26 cellular contexts compared by ENCODE assay signal in the genomic region with DNA sequence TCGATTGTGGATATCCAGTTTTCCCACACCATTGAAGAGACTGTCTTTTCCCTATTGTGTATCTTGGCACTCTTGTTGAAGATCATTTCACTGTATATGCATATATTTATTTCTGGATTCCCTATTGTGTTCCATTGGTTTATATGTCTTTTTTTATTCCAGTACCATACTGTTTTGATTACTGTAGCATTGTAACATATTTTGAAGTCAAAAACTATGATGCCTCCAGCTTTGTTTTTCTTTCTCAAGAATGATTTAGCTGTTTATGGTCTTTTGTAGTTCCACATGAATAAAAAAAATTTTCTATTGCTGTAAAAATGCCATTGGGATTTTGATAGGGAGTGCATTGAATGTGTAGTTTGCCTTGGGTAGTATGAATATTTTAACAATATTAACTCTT.
"Had no signal": no experiment of that assay in that cellular context is flagged by ENCODE, and none has a peak within 500 bp of the region (broad histone marks: within the 10 kb centered on the region; RNA-seq: fewer than 3 reads in every experiment).

No MANE protein-coding gene starts in this region.

- ATAC-seq: activated CD8-positive, alpha-beta T cell treated with anti-CD3 and anti-CD28 coated beads for 36 hours; activated T-cell treated with anti-CD3 and anti-CD28 coated beads, Interleukin-2, amount 50 U/mL, for 4 hours; activated T-helper 17 cell treated with anti-CD3 and anti-CD28 coated beads, Interleukin-2, amount 50 U/mL, for 72 hours; esophagus mucosa had no signal

- H3K4me3 Mint-ChIP-seq: activated CD8-positive, alpha-beta T cell treated with anti-CD3 and anti-CD28 coated beads for 36 hours; activated naive CD8-positive, alpha-beta T cell treated with anti-CD3 and anti-CD28 coated beads, Interleukin-2, amount 10 ng/mL, durations not matched to agents 7 days and 5 days; activated T-cell treated with anti-CD3 and anti-CD28 coated beads, Interleukin-2, amount 50 U/mL, for 4 hours; activated T-helper 17 cell treated with anti-CD3 and anti-CD28 coated beads, Interleukin-2, amount 50 U/mL, for 72 hours; central memory CD8-positive, alpha-beta T cell; dendritic cell treated with granulocyte-macrophage colony-stimulating factor and Interleukin-4, amounts not matched to agents 40 ng/mL and 50 ng/mL, for 4 days; endodermal cell had no signal

- FAIRE-seq: bronchial epithelial cell had no signal

- H3K4me1 Mint-ChIP-seq: activated T-helper 17 cell treated with anti-CD3 and anti-CD28 coated beads, Interleukin-2, amount 50 U/mL, for 72 hours; central memory CD8-positive, alpha-beta T cell; endodermal cell had no signal

- H3K4me3 ChIP-seq: ascending aorta, coronary artery, dorsolateral prefrontal cortex had no signal

- H3K27me3 ChIP-seq: ascending aorta, brain microvascular endothelial cell, dorsolateral prefrontal cortex had no signal

- H3K4me1 ChIP-seq: ascending aorta had no signal

- H3K27ac Mint-ChIP-seq: activated CD8-positive, alpha-beta T cell treated with anti-CD3 and anti-CD28 coated beads for 36 hours; activated naive CD8-positive, alpha-beta T cell treated with anti-CD3 and anti-CD28 coated beads, Interleukin-2, amount 10 ng/mL, durations not matched to agents 7 days and 5 days; activated T-helper 17 cell treated with anti-CD3 and anti-CD28 coated beads, Interleukin-2, amount 50 U/mL, for 72 hours; dendritic cell treated with granulocyte-macrophage colony-stimulating factor and Interleukin-4, amounts not matched to agents 40 ng/mL and 50 ng/mL, for 4 days; endodermal cell had no signal

- H3K27me3 Mint-ChIP-seq: activated CD8-positive, alpha-beta T cell treated with anti-CD3 and anti-CD28 coated beads for 36 hours; activated naive CD8-positive, alpha-beta T cell treated with anti-CD3 and anti-CD28 coated beads, Interleukin-2, amount 10 ng/mL, durations not matched to agents 7 days and 5 days; activated T-helper 17 cell treated with anti-CD3 and anti-CD28 coated beads, Interleukin-2, amount 50 U/mL, for 72 hours; central memory CD8-positive, alpha-beta T cell; dendritic cell treated with granulocyte-macrophage colony-stimulating factor and Interleukin-4, amounts not matched to agents 40 ng/mL and 50 ng/mL, for 4 days had no signal

- DNase-seq: activated CD4-positive, alpha-beta T cell treated with anti-CD3 and anti-CD28 coated beads for 48 hours; activated CD4-positive, alpha-beta T cell treated with anti-CD3 and anti-CD28 coated beads, Interleukin-2, amount 50 U/mL, for 1 hour; activated CD4-positive, alpha-beta T cell treated with anti-CD3 and anti-CD28 coated beads, Interleukin-2, amount 50 U/mL, for 48 hours; activated CD8-positive, alpha-beta memory T cell treated with anti-CD3 and anti-CD28 coated beads for 24 hours; activated CD8-positive, alpha-beta T cell treated with anti-CD3 and anti-CD28 coated beads for 36 hours; activated effector memory CD4-positive, alpha-beta T cell treated with Interleukin-2 at 50 U/mL for 16 hours; activated gamma-delta T cell treated with Interleukin-2 at 50 U/mL for 16 hours; activated naive CD4-positive, alpha-beta T cell treated with anti-CD3 and anti-CD28 coated beads, Interleukin-2, amount 50 U/mL, for 16 hours; activated naive CD4-positive, alpha-beta T cell treated with Interleukin-2 at 50 U/mL for 16 hours; activated naive CD8-positive, alpha-beta T cell treated with anti-CD3 and anti-CD28 coated beads, Interleukin-2, amount 10 ng/mL, durations not matched to agents 7 days and 5 days; activated T-cell treated with anti-CD3 and anti-CD28 coated beads, Interleukin-2, amount 50 U/mL, for 4 hours; brain microvascular endothelial cell; dorsolateral prefrontal cortex; effector memory CD4-positive, alpha-beta T cell; endodermal cell; foreskin fibroblast; head of caudate nucleus; hippocampal formation; T-helper 2 cell had no signal

- H3K27ac ChIP-seq: ascending aorta, brain microvascular endothelial cell, coronary artery, dorsolateral prefrontal cortex had no signal

- H3K36me3 ChIP-seq: ascending aorta, brain microvascular endothelial cell had no signal
